ENCODE assay signal across 10 cellular contexts in genomic region chr3:58528629-58529028, GRCh38. TPM values are rescaled to one million over a fixed set of nuclear protein-coding genes. Genes with fewer than 3 reads are reported as not detected.
DNase-seq lines count a peak whose midpoint lies in the region; ATAC-seq and TF ChIP-seq lines count a peak whose summit lies in the region.
"Had no signal": no experiment of that assay in that cellular context is flagged by ENCODE, and none has a peak within 500 bp of the region (broad histone marks: within the 10 kb centered on the region; RNA-seq: fewer than 3 reads in every experiment).

No MANE protein-coding gene starts in this region.

- DNase-seq in AML-193 (lab: John Stamatoyannopoulos, UW), result peak; percentile 13 to 22
- DNase-seq in Kasumi-1 (lab: John Stamatoyannopoulos, UW), result peak; percentile 33 to 34
- peak; percentile 49 to 78 for DNase-seq in T47D (ENCODE audit: low read depth in 1 of 2, low spot score in 1 of 2)
- peak; percentile 71 for DNase-seq in kidney glomerular epithelial cell (lab: John Stamatoyannopoulos, UW)
- DNase-seq in RKO (ENCODE audit: low spot score), result no peak
- DNase-seq in vagina (ENCODE audit: extremely low spot score in 2 of 2), result no peak
- DNase-seq: activated CD8-positive, alpha-beta T cell treated with anti-CD3 and anti-CD28 coated beads for 36 hours; stimulated activated CD4-positive, alpha-beta T cell treated with anti-CD3 and anti-CD28 coated beads, Interleukin-15, amount 100 ng/mL, for 24 hours had no signal

- H3K27ac ChIP-seq in vagina, result no peak overlapping the region

- no peak for ATAC-seq in GM21786 (IDR thresholded peaks at IDR 0.05; ENCODE audit: unreplicated experiment)
- ATAC-seq in HG03139 (IDR thresholded peaks at IDR 0.05; ENCODE audit: unreplicated experiment), result no peak
- ATAC-seq: activated CD8-positive, alpha-beta T cell treated with anti-CD3 and anti-CD28 coated beads for 36 hours had no signal

- TF ChIP-seq POLR2A in vagina (IDR thresholded peaks at IDR 0.05), result no peak

- H3K27me3 ChIP-seq in vagina, result no peaks in the 10 kb centered on the region

- H3K36me3 ChIP-seq in vagina, result peaks cover 0 to 12% of the 10 kb centered on the region in 2 donors

- intact Hi-C loops in vagina (cut with DNase I), result no loop called here

- H3K9me3 ChIP-seq in vagina, result no peaks in the 10 kb centered on the region

- TF ChIP-seq CTCF in vagina (IDR thresholded peaks at IDR 0.05), result no peak

- H3K4me3 ChIP-seq in vagina, result no peak overlapping the region

- H3K4me1 ChIP-seq in vagina, result peaks cover 18% of the 10 kb centered on the region

- in situ Hi-C loops in T47D (cut with HindIII; ENCODE audit: low pct_unique_long_range_greater_than_20kb, low sequenced_read_pairs), result no loop called here

RNA-seq across cellular contexts. Expression of gene ACOX2, which starts 8.4 kb away (rescaled TPM):
- 24.8 TPM for total RNA-seq in vagina
- total RNA-seq: activated CD8-positive, alpha-beta T cell treated with anti-CD3 and anti-CD28 coated beads for 36 hours had no signal

RNA-seq across cellular contexts. Expression of gene KCTD6, which starts 36.7 kb away (rescaled TPM):
- total RNA-seq in vagina, result 19.6 TPM

RNA-seq across cellular contexts. Expression of gene FAM107A, which starts 48.6 kb away (rescaled TPM):
- total RNA-seq in vagina, result 88.6 TPM
- total RNA-seq: activated CD8-positive, alpha-beta T cell treated with anti-CD3 and anti-CD28 coated beads for 36 hours had no signal

Comparison
In these comparisons a context has a peak if more than half of its experiments do, and no peak if none do; other contexts are left out.
1. DNase-seq: peak in AML-193 (2 of 2), Kasumi-1 (2 of 2), T47D (2 of 2) and kidney glomerular epithelial cell (single experiment); none in RKO (single experiment) and vagina (0 of 2).